In genomic region chr4:150540536-150540935, GRCh38 we compare ENCODE assay signal across 2 cellular contexts.
TF ChIP-seq lines count a peak whose summit lies in the region.

No MANE protein-coding gene starts in this region.

TF ChIP-seq in HepG2, 621 proteins besides CTCF, POLR2A, EP300 and RAD21:
- TF ChIP-seq FOXM1 (CRISPR knock-in tag; IDR thresholded peaks at IDR 0.05) (no peak), CHCHD3 (CRISPR knock-in tag; IDR thresholded peaks at IDR 0.05) (no peak), ZNF484 (CRISPR knock-in tag; IDR thresholded peaks at IDR 0.05; ENCODE audit: borderline replicate concordance, low read depth) (no peak), KDM3A (CRISPR knock-in tag; IDR thresholded peaks at IDR 0.05; ENCODE audit: low read depth) (no peak), ZNF670 (CRISPR knock-in tag; IDR thresholded peaks at IDR 0.05; ENCODE audit: borderline replicate concordance) (no peak), ZSCAN12 (CRISPR knock-in tag; IDR thresholded peaks at IDR 0.05) (no peak), ZSCAN29 (CRISPR knock-in tag; conservative IDR thresholded peaks at IDR 0.05) (no peak), MAFK (conservative IDR thresholded peaks at IDR 0.05 in 1 of 2, IDR thresholded peaks at IDR 0.05 in 1 of 2; ENCODE audit: low read length in 2 of 2) (peak in 1 of 2 experiments; percentile 30; a peak in 1 of 4 replicates), ZMYM2 (CRISPR knock-in tag; IDR thresholded peaks at IDR 0.05) (no peak), MAFF (IDR thresholded peaks at IDR 0.05; ENCODE audit: low read depth, low read length) (0 out of 2 replicates have a peak, but pooled peaks have one; percentile 4)

TF ChIP-seq in K562, 482 proteins besides CTCF, POLR2A, EP300 and RAD21:
- TF ChIP-seq ZNF175 (CRISPR knock-in tag; IDR thresholded peaks at IDR 0.05; ENCODE audit: low read depth) = 0 out of 2 replicates have a peak, but pooled peaks have one; percentile 32
- peak; percentile 60 for TF ChIP-seq ZNF316 (IDR thresholded peaks at IDR 0.05)
- no peak for TF ChIP-seq CEBPG (CRISPR knock-in tag; IDR thresholded peaks at IDR 0.05)
- TF ChIP-seq CEBPG (tag; conservative IDR thresholded peaks at IDR 0.05 in 1 of 2, IDR thresholded peaks at IDR 0.05 in 1 of 2) = peak; percentile 33 to 71; a peak in 3 of 4 replicates
- TF ChIP-seq MAFK (IDR thresholded peaks at IDR 0.05; ENCODE audit: low read length) = peak; percentile 25; the same call in 1 of the 2 replicates
- no peak for TF ChIP-seq SFPQ (IDR thresholded peaks at IDR 0.05; ENCODE audit: low read depth, low read length)
- peak; percentile 45; the same call in 1 of the 2 replicates for TF ChIP-seq MAFF (IDR thresholded peaks at IDR 0.05; ENCODE audit: low read length)
- TF ChIP-seq C11orf30 (IDR thresholded peaks at IDR 0.05; ENCODE audit: low read depth) = peak; percentile 53
- no peak for TF ChIP-seq ESRRA (IDR thresholded peaks at IDR 0.05; ENCODE audit: borderline replicate concordance, low read depth)
- TF ChIP-seq ZNF668 (CRISPR knock-in tag; IDR thresholded peaks at IDR 0.05) = 0 out of 2 replicates have a peak, but pooled peaks have one; percentile 27
- no peak for TF ChIP-seq ELF2 (CRISPR knock-in tag; IDR thresholded peaks at IDR 0.05)
- TF ChIP-seq CEBPB (tag; IDR thresholded peaks at IDR 0.05) = peak; percentile 75
- peak; percentile 53 for TF ChIP-seq MAFG (tag; conservative IDR thresholded peaks at IDR 0.05)
